Comparison of ENCODE assay signal across 8 cellular contexts in genomic region chr2:118371500-118371899, GRCh38.
DNase-seq lines count a peak whose midpoint lies in the region; ATAC-seq, FAIRE-seq and TF ChIP-seq lines count a peak whose summit lies in the region.

No MANE protein-coding gene starts in this region.

- no peak overlapping the region for H3K4me3 ChIP-seq in fibroblast of mammary gland (ENCODE audit: control insufficient read depth, low read depth, low read length)

- no peaks in the 10 kb centered on the region for H3K4me1 Mint-ChIP-seq in stimulated activated naive CD8-positive, alpha-beta T cell treated with anti-CD3 and anti-CD28 coated beads, Interleukin-15, amount 100 ng/mL, for 72 hours
- H3K4me1 Mint-ChIP-seq in activated T-helper 2 cell treated with anti-CD3 and anti-CD28 coated beads, Interferon-gamma antibody, Interleukin-2, Interleukin-4, amounts not matched to agents 10 μg/mL and 5 μg/mL and 100 μg/mL, durations not matched to agents 14 hours and 24 hours and 36 hours (ENCODE audit: low read depth) = no peaks in the 10 kb centered on the region

- peak; percentile 67 for ATAC-seq in GM19395 (IDR thresholded peaks at IDR 0.05; ENCODE audit: unreplicated experiment)
- peak; percentile 39 for ATAC-seq in stimulated activated naive CD8-positive, alpha-beta T cell treated with anti-CD3 and anti-CD28 coated beads, Interleukin-15, amount 100 ng/mL, for 72 hours

- H3K9me3 Mint-ChIP-seq in stimulated activated naive CD8-positive, alpha-beta T cell treated with anti-CD3 and anti-CD28 coated beads, Interleukin-15, amount 100 ng/mL, for 72 hours = no peaks in the 10 kb centered on the region
- no peaks in the 10 kb centered on the region for H3K9me3 Mint-ChIP-seq in activated T-helper 2 cell treated with anti-CD3 and anti-CD28 coated beads, Interferon-gamma antibody, Interleukin-2, Interleukin-4, amounts not matched to agents 10 μg/mL and 5 μg/mL and 100 μg/mL, durations not matched to agents 14 hours and 24 hours and 36 hours

- intact Hi-C loops in activated T-helper 2 cell treated with anti-CD3 and anti-CD28 coated beads, Interferon-gamma antibody, Interleukin-2, Interleukin-4, amounts not matched to agents 10 μg/mL and 5 μg/mL and 100 μg/mL, durations not matched to agents 14 hours and 24 hours and 36 hours (cut with micrococcal nuclease) = no loop called here

- no peaks in the 10 kb centered on the region for H3K36me3 Mint-ChIP-seq in activated T-helper 2 cell treated with anti-CD3 and anti-CD28 coated beads, Interferon-gamma antibody, Interleukin-2, Interleukin-4, amounts not matched to agents 10 μg/mL and 5 μg/mL and 100 μg/mL, durations not matched to agents 14 hours and 24 hours and 36 hours (ENCODE audit: low read depth)

- H3K27ac Mint-ChIP-seq in stimulated activated naive CD8-positive, alpha-beta T cell treated with anti-CD3 and anti-CD28 coated beads, Interleukin-15, amount 100 ng/mL, for 72 hours = no peak overlapping the region
- no peak overlapping the region for H3K27ac Mint-ChIP-seq in activated T-helper 2 cell treated with anti-CD3 and anti-CD28 coated beads, Interferon-gamma antibody, Interleukin-2, Interleukin-4, amounts not matched to agents 10 μg/mL and 5 μg/mL and 100 μg/mL, durations not matched to agents 14 hours and 24 hours and 36 hours

- DNase-seq in D341Med (ENCODE audit: low spot score) = peak; percentile 44
- peak; percentile 18 to 72 for DNase-seq in NCI-H526 (lab: John Stamatoyannopoulos, UW)
- peak; percentile 76 for DNase-seq in fibroblast of mammary gland (ENCODE audit: low read depth)
- peak in 1 of 2 donors; percentile 11 for DNase-seq in stimulated activated naive CD8-positive, alpha-beta T cell treated with anti-CD3 and anti-CD28 coated beads, Interleukin-15, amount 100 ng/mL, for 72 hours
- no peak for DNase-seq in activated effector memory CD4-positive, alpha-beta T cell treated with anti-CD3 and anti-CD28 coated beads, Interleukin-2, amount 50 U/mL, for 16 hours
- DNase-seq in frontal cortex (ENCODE audit: low spot score in 2 of 2) = no peak
- no peak for DNase-seq in activated T-helper 2 cell treated with anti-CD3 and anti-CD28 coated beads, Interferon-gamma antibody, Interleukin-2, Interleukin-4, amounts not matched to agents 10 μg/mL and 5 μg/mL and 100 μg/mL, durations not matched to agents 14 hours and 24 hours and 36 hours (ENCODE audit: low spot score)

- H3K27me3 Mint-ChIP-seq in stimulated activated naive CD8-positive, alpha-beta T cell treated with anti-CD3 and anti-CD28 coated beads, Interleukin-15, amount 100 ng/mL, for 72 hours = peaks cover 33% of the 10 kb centered on the region
- peaks cover 7% of the 10 kb centered on the region for H3K27me3 Mint-ChIP-seq in activated T-helper 2 cell treated with anti-CD3 and anti-CD28 coated beads, Interferon-gamma antibody, Interleukin-2, Interleukin-4, amounts not matched to agents 10 μg/mL and 5 μg/mL and 100 μg/mL, durations not matched to agents 14 hours and 24 hours and 36 hours (ENCODE audit: low read depth)

- FAIRE-seq in frontal cortex (lab: Jason Lieb, UNC) = no peak

- H3K4me3 Mint-ChIP-seq in stimulated activated naive CD8-positive, alpha-beta T cell treated with anti-CD3 and anti-CD28 coated beads, Interleukin-15, amount 100 ng/mL, for 72 hours = no peak overlapping the region
- H3K4me3 Mint-ChIP-seq in activated T-helper 2 cell treated with anti-CD3 and anti-CD28 coated beads, Interferon-gamma antibody, Interleukin-2, Interleukin-4, amounts not matched to agents 10 μg/mL and 5 μg/mL and 100 μg/mL, durations not matched to agents 14 hours and 24 hours and 36 hours (ENCODE audit: low read depth) = no peak overlapping the region

- peak; percentile 92 for TF ChIP-seq CTCF in fibroblast of mammary gland (conservative IDR thresholded peaks at IDR 0.05; ENCODE audit: control insufficient read depth, insufficient read depth, low read depth, low read length)

Comparison
In these comparisons a context has a peak if more than half of its experiments do, and no peak if none do; other contexts are left out.
1. DNase-seq: peak in D341Med (single experiment), NCI-H526 (2 of 2) and fibroblast of mammary gland (single experiment); none in activated effector memory CD4-positive, alpha-beta T cell treated with anti-CD3 and anti-CD28 coated beads, Interleukin-2, amount 50 U/mL, for 16 hours (single experiment), frontal cortex (0 of 2) and activated T-helper 2 cell treated with anti-CD3 and anti-CD28 coated beads, Interferon-gamma antibody, Interleukin-2, Interleukin-4, amounts not matched to agents 10 μg/mL and 5 μg/mL and 100 μg/mL, durations not matched to agents 14 hours and 24 hours and 36 hours (single experiment).